In the genomic region with DNA sequence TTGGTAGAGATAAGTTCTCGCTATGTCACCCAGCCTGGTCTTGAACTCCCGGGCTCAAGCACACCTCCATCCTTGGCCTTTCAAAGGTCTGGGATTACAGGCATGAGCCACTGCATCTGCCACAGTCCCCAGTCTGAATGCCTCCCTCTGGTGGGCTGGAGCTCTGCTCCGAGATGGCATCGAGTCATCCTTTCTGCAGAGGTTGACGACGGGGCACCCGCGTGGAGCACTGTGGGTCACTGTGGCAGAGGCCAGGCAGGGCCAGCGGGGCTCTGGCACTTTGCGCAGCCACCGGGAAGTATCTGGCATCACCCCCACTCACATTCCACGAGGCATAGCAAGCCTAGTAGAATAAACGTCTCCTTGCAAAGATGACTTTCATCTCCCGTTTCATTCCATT, we compare ENCODE assay signal across 31 cellular contexts.
"Had no signal": no experiment of that assay in that cellular context is flagged by ENCODE, and none has a peak within 500 bp of the region (broad histone marks: within the 10 kb centered on the region; RNA-seq: fewer than 3 reads in every experiment).

No MANE protein-coding gene starts in this region.

- H3K9me3 Mint-ChIP-seq: activated CD4-positive, alpha-beta T cell treated with anti-CD3 and anti-CD28 coated beads, Interleukin-2, amount 10 ng/mL, durations not matched to agents 7 days and 5 days; activated naive CD8-positive, alpha-beta T cell treated with anti-CD3 and anti-CD28 coated beads, Interleukin-2, amount 10 ng/mL, durations not matched to agents 7 days and 5 days; central memory CD8-positive, alpha-beta T cell had no signal

- H3K27me3 ChIP-seq: ascending aorta, cardiac muscle cell, MG63, SJCRH30 had no signal

- H3K4me1 ChIP-seq: ascending aorta, SJCRH30 had no signal

- H3K9me3 ChIP-seq: ascending aorta, MG63, SJCRH30 had no signal

- H3K4me1 Mint-ChIP-seq: activated CD4-positive, alpha-beta T cell treated with anti-CD3 and anti-CD28 coated beads, Interleukin-2, amount 10 ng/mL, durations not matched to agents 7 days and 5 days; activated T-helper 17 cell treated with anti-CD3 and anti-CD28 coated beads, Interleukin-2, amount 50 U/mL, for 72 hours; central memory CD8-positive, alpha-beta T cell had no signal

- H3K36me3 Mint-ChIP-seq: activated naive CD4-positive, alpha-beta T cell treated with anti-CD3 and anti-CD28 coated beads, Interleukin-2, amount 50 U/mL, for 24 hours; activated naive CD8-positive, alpha-beta T cell treated with anti-CD3 and anti-CD28 coated beads, Interleukin-2, amount 10 ng/mL, durations not matched to agents 7 days and 5 days had no signal

- ATAC-seq: activated T-cell treated with anti-CD3 and anti-CD28 coated beads, Interleukin-2, amount 50 U/mL, for 72 hours; activated T-helper 17 cell treated with anti-CD3 and anti-CD28 coated beads, Interleukin-2, amount 50 U/mL, for 72 hours; Panc1 had no signal

- H3K36me3 ChIP-seq: ascending aorta, cardiac muscle cell, MG63, SJCRH30, WERI-Rb-1 had no signal

- DNase-seq: activated CD4-positive, alpha-beta T cell treated with anti-CD3 and anti-CD28 coated beads for 1 hour; activated CD4-positive, alpha-beta T cell treated with anti-CD3 and anti-CD28 coated beads, Interleukin-2, amount 10 ng/mL, durations not matched to agents 7 days and 5 days; activated CD4-positive, alpha-beta T cell treated with anti-CD3 and anti-CD28 coated beads, Interleukin-2, amount 50 U/mL, for 48 hours; activated CD4-positive, CD25-positive, alpha-beta regulatory T cell; activated effector memory CD4-positive, alpha-beta T cell treated with anti-CD3 and anti-CD28 coated beads, Interleukin-2, amount 50 U/mL, for 16 hours; activated naive CD4-positive, alpha-beta T cell treated with Interleukin-2 at 50 U/mL for 16 hours; activated naive CD8-positive, alpha-beta T cell treated with anti-CD3 and anti-CD28 coated beads, Interleukin-2, amount 10 ng/mL, durations not matched to agents 7 days and 5 days; activated T-cell treated with anti-CD3 and anti-CD28 coated beads, Interleukin-2, amount 50 U/mL, for 1 hour; activated T-cell treated with anti-CD3 and anti-CD28 coated beads, Interleukin-2, amount 50 U/mL, for 72 hours; amygdala; Kasumi-1; MG63; NCI-H1048; NCI-H1105 treated with DMSO at 0.1 percent for 48 hours; NCI-H1436; NCI-H1694; NCI-H1930; NCI-H2081 treated with DMSO at 0.1 percent for 48 hours; NCI-H345; NCI-H524 treated with DMSO at 0.1 percent for 48 hours; SHP77; SJCRH30; T1000; WERI-Rb-1 had no signal

- H3K4me3 ChIP-seq: ascending aorta, cardiac muscle cell, MG63, SJCRH30, SK-N-MC had no signal

- H3K27ac Mint-ChIP-seq: activated CD4-positive, alpha-beta T cell treated with anti-CD3 and anti-CD28 coated beads, Interleukin-2, amount 10 ng/mL, durations not matched to agents 7 days and 5 days; activated naive CD4-positive, alpha-beta T cell treated with anti-CD3 and anti-CD28 coated beads, Interleukin-2, amount 50 U/mL, for 24 hours; activated naive CD8-positive, alpha-beta T cell treated with anti-CD3 and anti-CD28 coated beads, Interleukin-2, amount 10 ng/mL, durations not matched to agents 7 days and 5 days; activated T-cell treated with anti-CD3 and anti-CD28 coated beads, Interleukin-2, amount 50 U/mL, for 72 hours; activated T-helper 17 cell treated with anti-CD3 and anti-CD28 coated beads, Interleukin-2, amount 50 U/mL, for 72 hours had no signal

- H3K27ac ChIP-seq: ascending aorta, cardiac muscle cell, SJCRH30, SK-N-MC, WERI-Rb-1 had no signal

- H3K4me3 Mint-ChIP-seq: activated CD4-positive, alpha-beta T cell treated with anti-CD3 and anti-CD28 coated beads, Interleukin-2, amount 10 ng/mL, durations not matched to agents 7 days and 5 days; activated naive CD4-positive, alpha-beta T cell treated with anti-CD3 and anti-CD28 coated beads, Interleukin-2, amount 50 U/mL, for 24 hours; activated naive CD8-positive, alpha-beta T cell treated with anti-CD3 and anti-CD28 coated beads, Interleukin-2, amount 10 ng/mL, durations not matched to agents 7 days and 5 days; activated T-cell treated with anti-CD3 and anti-CD28 coated beads, Interleukin-2, amount 50 U/mL, for 72 hours; activated T-helper 17 cell treated with anti-CD3 and anti-CD28 coated beads, Interleukin-2, amount 50 U/mL, for 72 hours; central memory CD8-positive, alpha-beta T cell had no signal
